1 cellular context compared by ENCODE assay signal in genomic region chr10:79946270-79947082, GRCh38.
TF ChIP-seq lines count a peak whose summit lies in the region.

No MANE protein-coding gene starts in this region.

TF ChIP-seq in WTC11, 78 proteins besides CTCF, POLR2A, EP300 and RAD21 (continued from another document):
- TF ChIP-seq, protein P1, sequence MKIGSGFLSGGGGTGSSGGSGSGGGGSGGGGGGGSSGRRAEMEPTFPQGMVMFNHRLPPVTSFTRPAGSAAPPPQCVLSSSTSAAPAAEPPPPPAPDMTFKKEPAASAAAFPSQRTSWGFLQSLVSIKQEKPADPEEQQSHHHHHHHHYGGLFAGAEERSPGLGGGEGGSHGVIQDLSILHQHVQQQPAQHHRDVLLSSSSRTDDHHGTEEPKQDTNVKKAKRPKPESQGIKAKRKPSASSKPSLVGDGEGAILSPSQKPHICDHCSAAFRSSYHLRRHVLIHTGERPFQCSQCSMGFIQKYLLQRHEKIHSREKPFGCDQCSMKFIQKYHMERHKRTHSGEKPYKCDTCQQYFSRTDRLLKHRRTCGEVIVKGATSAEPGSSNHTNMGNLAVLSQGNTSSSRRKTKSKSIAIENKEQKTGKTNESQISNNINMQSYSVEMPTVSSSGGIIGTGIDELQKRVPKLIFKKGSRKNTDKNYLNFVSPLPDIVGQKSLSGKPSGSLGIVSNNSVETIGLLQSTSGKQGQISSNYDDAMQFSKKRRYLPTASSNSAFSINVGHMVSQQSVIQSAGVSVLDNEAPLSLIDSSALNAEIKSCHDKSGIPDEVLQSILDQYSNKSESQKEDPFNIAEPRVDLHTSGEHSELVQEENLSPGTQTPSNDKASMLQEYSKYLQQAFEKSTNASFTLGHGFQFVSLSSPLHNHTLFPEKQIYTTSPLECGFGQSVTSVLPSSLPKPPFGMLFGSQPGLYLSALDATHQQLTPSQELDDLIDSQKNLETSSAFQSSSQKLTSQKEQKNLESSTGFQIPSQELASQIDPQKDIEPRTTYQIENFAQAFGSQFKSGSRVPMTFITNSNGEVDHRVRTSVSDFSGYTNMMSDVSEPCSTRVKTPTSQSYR (CRISPR knock-in tag; IDR thresholded peaks at IDR 0.05): no peak
- no peak for TF ChIP-seq NR3C1 (CRISPR knock-in tag; conservative IDR thresholded peaks at IDR 0.05; ENCODE audit: low read depth)
- TF ChIP-seq NFYB (CRISPR knock-in tag; conservative IDR thresholded peaks at IDR 0.05; ENCODE audit: low read depth): no peak
- no peak for TF ChIP-seq JAZF1 (CRISPR knock-in tag; IDR thresholded peaks at IDR 0.05)
- TF ChIP-seq AFF4 (CRISPR knock-in tag; IDR thresholded peaks at IDR 0.05; ENCODE audit: borderline replicate concordance): no peak
- TF ChIP-seq, protein P2, sequence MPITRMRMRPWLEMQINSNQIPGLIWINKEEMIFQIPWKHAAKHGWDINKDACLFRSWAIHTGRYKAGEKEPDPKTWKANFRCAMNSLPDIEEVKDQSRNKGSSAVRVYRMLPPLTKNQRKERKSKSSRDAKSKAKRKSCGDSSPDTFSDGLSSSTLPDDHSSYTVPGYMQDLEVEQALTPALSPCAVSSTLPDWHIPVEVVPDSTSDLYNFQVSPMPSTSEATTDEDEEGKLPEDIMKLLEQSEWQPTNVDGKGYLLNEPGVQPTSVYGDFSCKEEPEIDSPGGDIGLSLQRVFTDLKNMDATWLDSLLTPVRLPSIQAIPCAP (CRISPR knock-in tag; IDR thresholded peaks at IDR 0.05): no peak
- TF ChIP-seq FOXP4 (CRISPR knock-in tag; IDR thresholded peaks at IDR 0.05): no peak
- no peak for TF ChIP-seq RELA (CRISPR knock-in tag; IDR thresholded peaks at IDR 0.05; ENCODE audit: borderline replicate concordance)
TF ChIP-seq in WTC11: peak in this region for 0.
